ENCODE assay signal across 1 cellular context in the genomic region with DNA sequence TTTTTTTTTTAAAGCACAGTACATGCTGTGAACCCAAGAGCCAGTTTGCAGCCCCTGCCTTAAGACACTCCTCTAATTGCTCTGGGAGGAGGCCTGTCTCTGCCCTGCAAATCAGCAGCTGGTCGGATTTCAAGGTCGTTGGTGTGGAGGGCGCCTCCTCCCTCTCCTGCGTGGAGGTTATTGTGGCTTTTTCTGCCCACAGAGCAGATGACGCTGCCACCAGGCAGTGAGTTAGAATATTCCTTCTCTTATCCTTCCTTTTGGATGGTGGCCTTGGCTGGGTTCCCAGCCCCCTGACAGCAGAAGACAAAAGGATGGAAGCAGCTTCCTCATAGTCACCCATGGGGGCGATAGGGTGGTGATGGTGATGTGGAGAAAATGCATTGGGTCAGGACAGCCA.
TF ChIP-seq lines count a peak whose summit lies in the region.

No MANE protein-coding gene starts in this region.

TF ChIP-seq in K562, 482 proteins besides CTCF, POLR2A, EP300 and RAD21 (continued from another document and continues in another):
- TF ChIP-seq, protein P1, sequence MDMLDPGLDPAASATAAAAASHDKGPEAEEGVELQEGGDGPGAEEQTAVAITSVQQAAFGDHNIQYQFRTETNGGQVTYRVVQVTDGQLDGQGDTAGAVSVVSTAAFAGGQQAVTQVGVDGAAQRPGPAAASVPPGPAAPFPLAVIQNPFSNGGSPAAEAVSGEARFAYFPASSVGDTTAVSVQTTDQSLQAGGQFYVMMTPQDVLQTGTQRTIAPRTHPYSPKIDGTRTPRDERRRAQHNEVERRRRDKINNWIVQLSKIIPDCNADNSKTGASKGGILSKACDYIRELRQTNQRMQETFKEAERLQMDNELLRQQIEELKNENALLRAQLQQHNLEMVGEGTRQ (CRISPR knock-in tag; IDR thresholded peaks at IDR 0.05), result no peak
- TF ChIP-seq MAZ (CRISPR knock-in tag; conservative IDR thresholded peaks at IDR 0.05 in 1 of 2, IDR thresholded peaks at IDR 0.05 in 1 of 2), result no peak; a peak in 1 of 4 replicates
- TF ChIP-seq, protein P2, sequence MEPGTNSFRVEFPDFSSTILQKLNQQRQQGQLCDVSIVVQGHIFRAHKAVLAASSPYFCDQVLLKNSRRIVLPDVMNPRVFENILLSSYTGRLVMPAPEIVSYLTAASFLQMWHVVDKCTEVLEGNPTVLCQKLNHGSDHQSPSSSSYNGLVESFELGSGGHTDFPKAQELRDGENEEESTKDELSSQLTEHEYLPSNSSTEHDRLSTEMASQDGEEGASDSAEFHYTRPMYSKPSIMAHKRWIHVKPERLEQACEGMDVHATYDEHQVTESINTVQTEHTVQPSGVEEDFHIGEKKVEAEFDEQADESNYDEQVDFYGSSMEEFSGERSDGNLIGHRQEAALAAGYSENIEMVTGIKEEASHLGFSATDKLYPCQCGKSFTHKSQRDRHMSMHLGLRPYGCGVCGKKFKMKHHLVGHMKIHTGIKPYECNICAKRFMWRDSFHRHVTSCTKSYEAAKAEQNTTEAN (CRISPR knock-in tag; IDR thresholded peaks at IDR 0.05), result no peak
- TF ChIP-seq SRSF9 (IDR thresholded peaks at IDR 0.05; ENCODE audit: borderline replicate concordance, low read depth, low read length), result no peak
- no peak for TF ChIP-seq TAF9B (IDR thresholded peaks at IDR 0.05; ENCODE audit: partially characterized antibody)
- no peak for TF ChIP-seq PURB (CRISPR knock-in tag; IDR thresholded peaks at IDR 0.05; ENCODE audit: low read depth)
- TF ChIP-seq, protein P3, sequence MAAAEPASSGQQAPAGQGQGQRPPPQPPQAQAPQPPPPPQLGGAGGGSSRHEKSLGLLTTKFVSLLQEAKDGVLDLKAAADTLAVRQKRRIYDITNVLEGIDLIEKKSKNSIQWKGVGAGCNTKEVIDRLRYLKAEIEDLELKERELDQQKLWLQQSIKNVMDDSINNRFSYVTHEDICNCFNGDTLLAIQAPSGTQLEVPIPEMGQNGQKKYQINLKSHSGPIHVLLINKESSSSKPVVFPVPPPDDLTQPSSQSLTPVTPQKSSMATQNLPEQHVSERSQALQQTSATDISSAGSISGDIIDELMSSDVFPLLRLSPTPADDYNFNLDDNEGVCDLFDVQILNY (CRISPR knock-in tag; IDR thresholded peaks at IDR 0.05), result no peak
- TF ChIP-seq, protein P4, sequence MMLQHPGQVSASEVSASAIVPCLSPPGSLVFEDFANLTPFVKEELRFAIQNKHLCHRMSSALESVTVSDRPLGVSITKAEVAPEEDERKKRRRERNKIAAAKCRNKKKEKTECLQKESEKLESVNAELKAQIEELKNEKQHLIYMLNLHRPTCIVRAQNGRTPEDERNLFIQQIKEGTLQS (IDR thresholded peaks at IDR 0.05), result no peak
- TF ChIP-seq, protein P4 (CRISPR knock-in tag; conservative IDR thresholded peaks at IDR 0.05), result no peak
- TF ChIP-seq, protein P5, sequence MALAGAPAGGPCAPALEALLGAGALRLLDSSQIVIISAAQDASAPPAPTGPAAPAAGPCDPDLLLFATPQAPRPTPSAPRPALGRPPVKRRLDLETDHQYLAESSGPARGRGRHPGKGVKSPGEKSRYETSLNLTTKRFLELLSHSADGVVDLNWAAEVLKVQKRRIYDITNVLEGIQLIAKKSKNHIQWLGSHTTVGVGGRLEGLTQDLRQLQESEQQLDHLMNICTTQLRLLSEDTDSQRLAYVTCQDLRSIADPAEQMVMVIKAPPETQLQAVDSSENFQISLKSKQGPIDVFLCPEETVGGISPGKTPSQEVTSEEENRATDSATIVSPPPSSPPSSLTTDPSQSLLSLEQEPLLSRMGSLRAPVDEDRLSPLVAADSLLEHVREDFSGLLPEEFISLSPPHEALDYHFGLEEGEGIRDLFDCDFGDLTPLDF (CRISPR knock-in tag; IDR thresholded peaks at IDR 0.05), result no peak
- no peak for TF ChIP-seq SP1 (CRISPR knock-in tag; IDR thresholded peaks at IDR 0.05)
- TF ChIP-seq KLF6 (CRISPR knock-in tag; IDR thresholded peaks at IDR 0.05; ENCODE audit: borderline replicate concordance), result no peak
- no peak for TF ChIP-seq SMARCB1 (IDR thresholded peaks at IDR 0.05; ENCODE audit: insufficient read length, low read depth)
- no peak for TF ChIP-seq ZNF445 (CRISPR knock-in tag; IDR thresholded peaks at IDR 0.05; ENCODE audit: low read depth)
- no peak for TF ChIP-seq XRCC4 (IDR thresholded peaks at IDR 0.05; ENCODE audit: extremely low read depth, insufficient read depth, insufficient read length)
- no peak for TF ChIP-seq ZFP1 (CRISPR knock-in tag; IDR thresholded peaks at IDR 0.05)
- TF ChIP-seq NFIX (CRISPR knock-in tag; IDR thresholded peaks at IDR 0.05; ENCODE audit: low read depth), result no peak
- TF ChIP-seq, protein P6, sequence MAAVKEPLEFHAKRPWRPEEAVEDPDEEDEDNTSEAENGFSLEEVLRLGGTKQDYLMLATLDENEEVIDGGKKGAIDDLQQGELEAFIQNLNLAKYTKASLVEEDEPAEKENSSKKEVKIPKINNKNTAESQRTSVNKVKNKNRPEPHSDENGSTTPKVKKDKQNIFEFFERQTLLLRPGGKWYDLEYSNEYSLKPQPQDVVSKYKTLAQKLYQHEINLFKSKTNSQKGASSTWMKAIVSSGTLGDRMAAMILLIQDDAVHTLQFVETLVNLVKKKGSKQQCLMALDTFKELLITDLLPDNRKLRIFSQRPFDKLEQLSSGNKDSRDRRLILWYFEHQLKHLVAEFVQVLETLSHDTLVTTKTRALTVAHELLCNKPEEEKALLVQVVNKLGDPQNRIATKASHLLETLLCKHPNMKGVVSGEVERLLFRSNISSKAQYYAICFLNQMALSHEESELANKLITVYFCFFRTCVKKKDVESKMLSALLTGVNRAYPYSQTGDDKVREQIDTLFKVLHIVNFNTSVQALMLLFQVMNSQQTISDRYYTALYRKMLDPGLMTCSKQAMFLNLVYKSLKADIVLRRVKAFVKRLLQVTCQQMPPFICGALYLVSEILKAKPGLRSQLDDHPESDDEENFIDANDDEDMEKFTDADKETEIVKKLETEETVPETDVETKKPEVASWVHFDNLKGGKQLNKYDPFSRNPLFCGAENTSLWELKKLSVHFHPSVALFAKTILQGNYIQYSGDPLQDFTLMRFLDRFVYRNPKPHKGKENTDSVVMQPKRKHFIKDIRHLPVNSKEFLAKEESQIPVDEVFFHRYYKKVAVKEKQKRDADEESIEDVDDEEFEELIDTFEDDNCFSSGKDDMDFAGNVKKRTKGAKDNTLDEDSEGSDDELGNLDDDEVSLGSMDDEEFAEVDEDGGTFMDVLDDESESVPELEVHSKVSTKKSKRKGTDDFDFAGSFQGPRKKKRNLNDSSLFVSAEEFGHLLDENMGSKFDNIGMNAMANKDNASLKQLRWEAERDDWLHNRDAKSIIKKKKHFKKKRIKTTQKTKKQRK (IDR thresholded peaks at IDR 0.05; ENCODE audit: borderline replicate concordance, low read depth, low read length), result no peak
- TF ChIP-seq BRF1 (IDR thresholded peaks at IDR 0.05; ENCODE audit: borderline replicate concordance, extremely low read depth, insufficient read length), result no peak
- TF ChIP-seq PCBP2 (IDR thresholded peaks at IDR 0.05; ENCODE audit: low read depth, low read length, poor library complexity, severe bottlenecking), result no peak
- TF ChIP-seq MCM5 (IDR thresholded peaks at IDR 0.05; ENCODE audit: low read depth), result no peak
- no peak for TF ChIP-seq EWSR1 (IDR thresholded peaks at IDR 0.05; ENCODE audit: borderline replicate concordance, low read depth, partially characterized antibody)
- no peak for TF ChIP-seq ZKSCAN3 (CRISPR knock-in tag; IDR thresholded peaks at IDR 0.05)
- TF ChIP-seq RB1 (IDR thresholded peaks at IDR 0.05; ENCODE audit: low read depth), result no peak
- no peak for TF ChIP-seq DACH1 (IDR thresholded peaks at IDR 0.05; ENCODE audit: partially characterized antibody)
- no peak for TF ChIP-seq ZC3H4 (CRISPR knock-in tag; IDR thresholded peaks at IDR 0.05; ENCODE audit: borderline replicate concordance)
- TF ChIP-seq SIX5 (IDR thresholded peaks at IDR 0.05; ENCODE audit: borderline replicate concordance in 1 of 2, insufficient read depth in 1 of 2, low read depth in 1 of 2, low read length in 2 of 2), result no peak
- no peak for TF ChIP-seq HMG20B (CRISPR knock-in tag; IDR thresholded peaks at IDR 0.05)
- TF ChIP-seq HDGF (IDR thresholded peaks at IDR 0.05), result no peak
- TF ChIP-seq HOXB6 (CRISPR knock-in tag; IDR thresholded peaks at IDR 0.05; ENCODE audit: borderline replicate concordance), result no peak
- TF ChIP-seq, protein P7, sequence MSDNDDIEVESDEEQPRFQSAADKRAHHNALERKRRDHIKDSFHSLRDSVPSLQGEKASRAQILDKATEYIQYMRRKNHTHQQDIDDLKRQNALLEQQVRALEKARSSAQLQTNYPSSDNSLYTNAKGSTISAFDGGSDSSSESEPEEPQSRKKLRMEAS (CRISPR knock-in tag; IDR thresholded peaks at IDR 0.05), result no peak
- no peak for TF ChIP-seq ZNF764 (CRISPR knock-in tag; IDR thresholded peaks at IDR 0.05; ENCODE audit: low read depth)
- no peak for TF ChIP-seq TSC22D4 (tag; IDR thresholded peaks at IDR 0.05)
- TF ChIP-seq CCNT2 (IDR thresholded peaks at IDR 0.05; ENCODE audit: borderline replicate concordance, extremely low read depth, insufficient read length, low read depth, low read length), result no peak
- no peak for TF ChIP-seq NFRKB (IDR thresholded peaks at IDR 0.05; ENCODE audit: low read depth)
- TF ChIP-seq FOXK2 (conservative IDR thresholded peaks at IDR 0.05 in 1 of 2, IDR thresholded peaks at IDR 0.05 in 1 of 2; ENCODE audit: low read depth in 2 of 2), result no peak
- TF ChIP-seq ZNF766 (CRISPR knock-in tag; conservative IDR thresholded peaks at IDR 0.05), result 0 out of 2 replicates have a peak, but pooled peaks have one; percentile 42
- TF ChIP-seq DIDO1 (tag; IDR thresholded peaks at IDR 0.05; ENCODE audit: low read depth), result no peak
- TF ChIP-seq, protein P8, sequence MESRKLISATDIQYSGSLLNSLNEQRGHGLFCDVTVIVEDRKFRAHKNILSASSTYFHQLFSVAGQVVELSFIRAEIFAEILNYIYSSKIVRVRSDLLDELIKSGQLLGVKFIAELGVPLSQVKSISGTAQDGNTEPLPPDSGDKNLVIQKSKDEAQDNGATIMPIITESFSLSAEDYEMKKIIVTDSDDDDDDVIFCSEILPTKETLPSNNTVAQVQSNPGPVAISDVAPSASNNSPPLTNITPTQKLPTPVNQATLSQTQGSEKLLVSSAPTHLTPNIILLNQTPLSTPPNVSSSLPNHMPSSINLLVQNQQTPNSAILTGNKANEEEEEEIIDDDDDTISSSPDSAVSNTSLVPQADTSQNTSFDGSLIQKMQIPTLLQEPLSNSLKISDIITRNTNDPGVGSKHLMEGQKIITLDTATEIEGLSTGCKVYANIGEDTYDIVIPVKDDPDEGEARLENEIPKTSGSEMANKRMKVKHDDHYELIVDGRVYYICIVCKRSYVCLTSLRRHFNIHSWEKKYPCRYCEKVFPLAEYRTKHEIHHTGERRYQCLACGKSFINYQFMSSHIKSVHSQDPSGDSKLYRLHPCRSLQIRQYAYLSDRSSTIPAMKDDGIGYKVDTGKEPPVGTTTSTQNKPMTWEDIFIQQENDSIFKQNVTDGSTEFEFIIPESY (CRISPR knock-in tag; IDR thresholded peaks at IDR 0.05), result no peak
- peak; percentile 67; the same call in 1 of the 2 replicates for TF ChIP-seq MYNN (IDR thresholded peaks at IDR 0.05)
- no peak for TF ChIP-seq MYNN (CRISPR knock-in tag; IDR thresholded peaks at IDR 0.05)
- TF ChIP-seq, protein P9, sequence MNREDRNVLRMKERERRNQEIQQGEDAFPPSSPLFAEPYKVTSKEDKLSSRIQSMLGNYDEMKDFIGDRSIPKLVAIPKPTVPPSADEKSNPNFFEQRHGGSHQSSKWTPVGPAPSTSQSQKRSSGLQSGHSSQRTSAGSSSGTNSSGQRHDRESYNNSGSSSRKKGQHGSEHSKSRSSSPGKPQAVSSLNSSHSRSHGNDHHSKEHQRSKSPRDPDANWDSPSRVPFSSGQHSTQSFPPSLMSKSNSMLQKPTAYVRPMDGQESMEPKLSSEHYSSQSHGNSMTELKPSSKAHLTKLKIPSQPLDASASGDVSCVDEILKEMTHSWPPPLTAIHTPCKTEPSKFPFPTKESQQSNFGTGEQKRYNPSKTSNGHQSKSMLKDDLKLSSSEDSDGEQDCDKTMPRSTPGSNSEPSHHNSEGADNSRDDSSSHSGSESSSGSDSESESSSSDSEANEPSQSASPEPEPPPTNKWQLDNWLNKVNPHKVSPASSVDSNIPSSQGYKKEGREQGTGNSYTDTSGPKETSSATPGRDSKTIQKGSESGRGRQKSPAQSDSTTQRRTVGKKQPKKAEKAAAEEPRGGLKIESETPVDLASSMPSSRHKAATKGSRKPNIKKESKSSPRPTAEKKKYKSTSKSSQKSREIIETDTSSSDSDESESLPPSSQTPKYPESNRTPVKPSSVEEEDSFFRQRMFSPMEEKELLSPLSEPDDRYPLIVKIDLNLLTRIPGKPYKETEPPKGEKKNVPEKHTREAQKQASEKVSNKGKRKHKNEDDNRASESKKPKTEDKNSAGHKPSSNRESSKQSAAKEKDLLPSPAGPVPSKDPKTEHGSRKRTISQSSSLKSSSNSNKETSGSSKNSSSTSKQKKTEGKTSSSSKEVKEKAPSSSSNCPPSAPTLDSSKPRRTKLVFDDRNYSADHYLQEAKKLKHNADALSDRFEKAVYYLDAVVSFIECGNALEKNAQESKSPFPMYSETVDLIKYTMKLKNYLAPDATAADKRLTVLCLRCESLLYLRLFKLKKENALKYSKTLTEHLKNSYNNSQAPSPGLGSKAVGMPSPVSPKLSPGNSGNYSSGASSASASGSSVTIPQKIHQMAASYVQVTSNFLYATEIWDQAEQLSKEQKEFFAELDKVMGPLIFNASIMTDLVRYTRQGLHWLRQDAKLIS (CRISPR knock-in tag; IDR thresholded peaks at IDR 0.05), result no peak
- no peak for TF ChIP-seq ZBTB8A (IDR thresholded peaks at IDR 0.05; ENCODE audit: partially characterized antibody)
- no peak for TF ChIP-seq ZNF133 (CRISPR knock-in tag; IDR thresholded peaks at IDR 0.05)
- TF ChIP-seq ZNF146 (CRISPR knock-in tag; IDR thresholded peaks at IDR 0.05; ENCODE audit: unreplicated experiment), result no peak
- TF ChIP-seq MCM2 (IDR thresholded peaks at IDR 0.05; ENCODE audit: low read depth), result no peak
